Comparison of ENCODE assay signal across 24 cellular contexts in the genomic region with DNA sequence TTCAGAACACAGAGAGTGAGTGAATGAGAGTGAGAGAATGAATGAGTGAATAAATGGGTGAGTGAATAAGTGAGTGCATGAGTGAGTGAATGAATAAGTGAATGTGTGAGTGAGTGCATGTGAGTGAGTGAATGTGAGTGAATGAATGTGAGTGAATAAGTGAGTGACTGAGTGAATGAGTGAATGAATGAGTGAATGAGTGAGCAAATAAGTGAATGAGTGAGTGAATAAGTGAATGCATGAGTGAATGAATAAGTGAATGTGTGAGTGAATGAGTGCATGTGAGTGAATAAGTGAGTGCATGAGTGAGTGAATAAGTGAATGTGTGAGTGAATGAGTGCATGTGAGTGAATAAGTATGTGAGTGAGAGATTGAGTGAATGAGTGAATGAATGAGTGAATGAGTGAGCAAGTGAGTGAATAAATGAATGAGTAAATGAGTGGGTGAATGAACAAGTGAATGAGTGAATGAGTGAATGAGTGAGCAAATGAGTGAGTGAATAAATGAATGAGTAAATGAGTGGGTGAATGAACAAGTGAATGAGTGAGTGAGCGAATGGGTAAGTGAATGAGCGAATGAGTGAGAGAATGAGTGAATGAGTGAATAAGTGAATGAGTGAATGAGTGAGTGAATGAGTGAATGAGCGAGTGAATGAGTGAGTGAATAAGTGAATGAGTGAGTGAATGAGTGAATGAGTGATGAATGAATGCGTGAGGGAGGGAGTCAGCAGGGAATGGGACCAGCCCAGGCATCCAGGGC. TPM values are rescaled to one million over a fixed set of nuclear protein-coding genes. Genes with fewer than 3 reads are reported as not detected.
DNase-seq lines count a peak whose midpoint lies in the region; ATAC-seq, FAIRE-seq and TF ChIP-seq lines count a peak whose summit lies in the region.
"Had no signal": no experiment of that assay in that cellular context is flagged by ENCODE, and none has a peak within 500 bp of the region (broad histone marks: within the 10 kb centered on the region; RNA-seq: fewer than 3 reads in every experiment).

No MANE protein-coding gene starts in this region.

- POLR2A ChIA-PET in PC-9 (lab: Charles Lee; ENCODE audit: unreplicated experiment) = no interaction called here
- POLR2A ChIA-PET in PC-3 (lab: Charles Lee; ENCODE audit: unreplicated experiment) = no interaction called here

- no peak overlapping the region for H3K23ac ChIP-seq in mesenchymal stem cell (ENCODE audit: low read length in 2 of 2)

- peak; percentile 55 for FAIRE-seq in bronchial epithelial cell (lab: Jason Lieb, UNC)
- FAIRE-seq in H54 (lab: Jason Lieb, UNC) = no peak
- FAIRE-seq: GM18507 had no signal

- H3K4me3 ChIP-seq in AG10803 (ENCODE audit: low read length) (no peak overlapping the region), PC-9 (no peak overlapping the region), bronchial epithelial cell (ENCODE audit: low read depth, low read length) (no peak overlapping the region), mesenchymal stem cell (ENCODE audit: insufficient read depth in 1 of 2, low read depth in 1 of 2, low read length in 2 of 2) (no peak overlapping the region), PC-3 (ENCODE audit: low read length) (no peak overlapping the region)
- H3K4me3 ChIP-seq: BLaER1, SK-N-MC had no signal

- no peak for TF ChIP-seq POLR2A in H54 (IDR thresholded peaks at IDR 0.05; ENCODE audit: low read depth, low read length)

- H3K18ac ChIP-seq in mesenchymal stem cell (ENCODE audit: low read depth in 1 of 2, low read length in 2 of 2) = no peak overlapping the region

- H3K27ac ChIP-seq in PC-9 (no peak overlapping the region), mesenchymal stem cell (ENCODE audit: low read length, poor library complexity, severe bottlenecking) (no peak overlapping the region), caudate nucleus (ENCODE audit: low read depth, low read length) (no peak overlapping the region), PC-3 (ENCODE audit: low read length) (no peak overlapping the region)
- H3K27ac ChIP-seq: BLaER1, RWPE1, SK-N-MC had no signal

- H4K20me1 ChIP-seq in PC-9 (ENCODE audit: insufficient read depth) = no peaks in the 10 kb centered on the region
- H4K20me1 ChIP-seq in PC-3 (ENCODE audit: low read length) = no peaks in the 10 kb centered on the region

- H3K14ac ChIP-seq in mesenchymal stem cell (ENCODE audit: low read length in 2 of 2) = no peak overlapping the region

- H3K4me2 ChIP-seq in PC-9 (peak overlapping the region; percentile 70), mesenchymal stem cell (ENCODE audit: low read length, poor library complexity, severe bottlenecking) (no peak overlapping the region), PC-3 (ENCODE audit: low read length) (no peak overlapping the region)
- H3K4me2 ChIP-seq: BLaER1 had no signal

- no peaks in the 10 kb centered on the region for H3K27me3 ChIP-seq in PC-9 (ENCODE audit: insufficient read depth, low read depth)
- peaks cover 8% of the 10 kb centered on the region for H3K27me3 ChIP-seq in bronchial epithelial cell (ENCODE audit: control insufficient read depth, insufficient read depth, low read length)
- peaks cover 0 to 66% of the 10 kb centered on the region in 2 experiments for H3K27me3 ChIP-seq in mesenchymal stem cell (ENCODE audit: control insufficient read depth in 1 of 2, insufficient read depth in 1 of 2, low read length in 2 of 2)
- no peaks in the 10 kb centered on the region for H3K27me3 ChIP-seq in PC-3 (ENCODE audit: low read length)

- no peaks in the 10 kb centered on the region for H3K9me2 ChIP-seq in PC-9 (ENCODE audit: insufficient read depth)
- no peaks in the 10 kb centered on the region for H3K9me2 ChIP-seq in PC-3 (replicated peaks; ENCODE audit: low read length)

- H2AK5ac ChIP-seq in mesenchymal stem cell (ENCODE audit: low read length, severe bottlenecking) = no peak overlapping the region

- CTCF ChIA-PET in PC-9 (lab: Charles Lee) = no interaction called here
- CTCF ChIA-PET in PC-3 (lab: Charles Lee) = no interaction called here

- peaks cover 4% of the 10 kb centered on the region for H3F3A ChIP-seq in PC-9 (ENCODE audit: insufficient read depth, low read depth)
- no peaks in the 10 kb centered on the region for H3F3A ChIP-seq in PC-3 (ENCODE audit: low read length, unreplicated experiment)

- H2BK120ac ChIP-seq in mesenchymal stem cell (ENCODE audit: low read depth, low read length) = no peak overlapping the region

- peak; percentile 8 for DNase-seq in AG10803 (ENCODE audit: low read depth)
- DNase-seq in PC-9 = no peak
- no peak for DNase-seq in bronchial epithelial cell (ENCODE audit: low read depth)
- DNase-seq in mesenchymal stem cell = peak; percentile 1
- no peak for DNase-seq in H54 (ENCODE audit: insufficient read length, low spot score)
- DNase-seq in caudate nucleus (lab: John Stamatoyannopoulos, UW) = no peak
- no peak for DNase-seq in stimulated activated naive CD4-positive, alpha-beta T cell (lab: John Stamatoyannopoulos, UW)
- DNase-seq in PC-3 = no peak
- DNase-seq: COR-L47, GOT3, KG1, NCI-H1105, NCI-H2029 treated with DMSO at 0.1 percent for 48 hours, NCI-H345, NCI-H524, SHP77 treated with DMSO at 0.1 percent for 48 hours had no signal

- H3K9ac ChIP-seq in mesenchymal stem cell (ENCODE audit: low read length) = no peak overlapping the region
- no peak overlapping the region for H3K9ac ChIP-seq in PC-3 (ENCODE audit: low read length)
- H3K9ac ChIP-seq: BLaER1 had no signal

- H3K79me2 ChIP-seq in PC-9 (ENCODE audit: low read depth) (no peaks in the 10 kb centered on the region), PC-3 (ENCODE audit: low read length) (no peaks in the 10 kb centered on the region)

- H4K91ac ChIP-seq in mesenchymal stem cell (ENCODE audit: low read length) = no peak overlapping the region

- H3K4me1 ChIP-seq in PC-9 (replicated peaks; ENCODE audit: insufficient read depth) (peaks cover 45% of the 10 kb centered on the region), mesenchymal stem cell (ENCODE audit: control insufficient read depth, insufficient read depth, low read depth, low read length) (peaks cover 14% of the 10 kb centered on the region), PC-3 (ENCODE audit: insufficient read depth, low read length) (peaks cover 30% of the 10 kb centered on the region)
- H3K4me1 ChIP-seq: BLaER1 had no signal

- H3K36me3 ChIP-seq in PC-9 (ENCODE audit: low read depth) (no peaks in the 10 kb centered on the region), bronchial epithelial cell (ENCODE audit: control insufficient read depth, insufficient read depth, low read length) (no peaks in the 10 kb centered on the region), mesenchymal stem cell (ENCODE audit: control insufficient read depth in 1 of 2, insufficient read depth in 2 of 2, low read depth in 1 of 2, low read length in 2 of 2) (no peaks in the 10 kb centered on the region), PC-3 (ENCODE audit: low read depth, low read length) (no peaks in the 10 kb centered on the region)
- H3K36me3 ChIP-seq: BLaER1 had no signal

- TF ChIP-seq CTCF in AG10803 (conservative IDR thresholded peaks at IDR 0.05; ENCODE audit: low read length) (no peak), PC-9 (conservative IDR thresholded peaks at IDR 0.05) (no peak), bronchial epithelial cell (IDR thresholded peaks at IDR 0.05; ENCODE audit: insufficient read depth, low read length, severe bottlenecking) (no peak), PC-3 (conservative IDR thresholded peaks at IDR 0.05; ENCODE audit: low read depth, low read length) (no peak)

- no peak overlapping the region for H4K8ac ChIP-seq in mesenchymal stem cell (ENCODE audit: low read length)

- no peaks in the 10 kb centered on the region for H3K79me1 ChIP-seq in mesenchymal stem cell (replicated peaks; ENCODE audit: low read length, poor library complexity, severe bottlenecking)

- no peaks in the 10 kb centered on the region for H3K9me3 ChIP-seq in PC-9 (ENCODE audit: insufficient read depth, low read depth)
- no peaks in the 10 kb centered on the region for H3K9me3 ChIP-seq in mesenchymal stem cell (ENCODE audit: control insufficient read depth, low read length)
- no peaks in the 10 kb centered on the region for H3K9me3 ChIP-seq in PC-3 (ENCODE audit: low read length)
- H3K9me3 ChIP-seq: BLaER1 had no signal

- H2BK12ac ChIP-seq in mesenchymal stem cell (ENCODE audit: low read length in 2 of 2) = no peak overlapping the region

- H3K4ac ChIP-seq in mesenchymal stem cell (ENCODE audit: low read depth in 1 of 2, low read length in 2 of 2) = no peak overlapping the region

- ATAC-seq in PC-3 = no peak
- ATAC-seq: HCT116 had no signal

- intact Hi-C loops in PC-9 (cut with micrococcal nuclease; ENCODE audit: unreplicated experiment) (loop anchor here (5.0 to 10.0 kb wide), 4 partner anchors 61 to 316 kb away; a partner anchor contains a TSS), PC-3 (cut with micrococcal nuclease) (loop anchor here (1.0 to 5.0 kb wide), 4 partner anchors 26 to 84 kb away; no protein-coding TSS in a partner anchor)

- H2AFZ ChIP-seq in PC-9 (no peak overlapping the region), mesenchymal stem cell (ENCODE audit: low read depth, low read length) (no peak overlapping the region), PC-3 (ENCODE audit: low read length) (no peak overlapping the region)

- BruUV-seq in PC-9 (replicated peaks; lab: Mats Ljungman, UMichigan) (no TSS peak), PC-3 (replicated peaks; lab: Mats Ljungman, UMichigan) (no TSS peak)

- H2BK5ac ChIP-seq in mesenchymal stem cell (ENCODE audit: low read depth, low read length, poor library complexity, severe bottlenecking) = no peak overlapping the region

- WGBS in mesenchymal stem cell = 79% methylated on average over 4 of the region's 4 CpGs

- no peak overlapping the region for H2BK15ac ChIP-seq in mesenchymal stem cell (ENCODE audit: low read depth, poor library complexity, severe bottlenecking)

RNA-seq across cellular contexts. Expression of a gene that starts 21.3 kb away (rescaled TPM):
- total RNA-seq in PC-9 (2021) = 2.1 and 3.3 TPM in 2 replicates
- not detected in 2 replicates for total RNA-seq in bronchial epithelial cell
- polyA plus RNA-seq in mesenchymal stem cell (2013, experiment 1 of 2) = not detected
- polyA plus RNA-seq in mesenchymal stem cell (2013, experiment 2 of 2) = not detected
- total RNA-seq in PC-3 (2014; rRNA removed) = 24.3 and 33.0 TPM in 2 replicates
- total RNA-seq: A673; CD4-positive, alpha-beta T cell had no signal

RNA-seq across cellular contexts. Expression of a gene that starts 43.8 kb away (rescaled TPM):
- 0.09 and 0.25 TPM in 2 replicates for total RNA-seq in PC-9 (2021)
- total RNA-seq in bronchial epithelial cell = under 0.01 TPM in 1 of 2 replicates, not detected in the other
- polyA plus RNA-seq in mesenchymal stem cell (2013, experiment 1 of 2) = not detected
- polyA plus RNA-seq in mesenchymal stem cell (2013, experiment 2 of 2) = not detected
- 0.11 and 0.35 TPM in 2 replicates for total RNA-seq in PC-3 (2014; rRNA removed)
- total RNA-seq: A673; CD4-positive, alpha-beta T cell; OCI-LY7 had no signal

Comparison
In these comparisons a context has a peak if more than half of its experiments do, and no peak if none do; other contexts are left out.
1. DNase-seq: peak in AG10803 (single experiment) and mesenchymal stem cell (single experiment); none in PC-9 (0 of 2), bronchial epithelial cell (single experiment), H54 (single experiment), caudate nucleus (0 of 61), stimulated activated naive CD4-positive, alpha-beta T cell (0 of 6) and PC-3 (single experiment).